12 cellular contexts compared by ENCODE assay signal in genomic region chr21:45227735-45228134, GRCh38. TPM values are rescaled to one million over a fixed set of nuclear protein-coding genes. Genes with fewer than 3 reads are reported as not detected.
DNase-seq lines count a peak whose midpoint lies in the region; ATAC-seq, FAIRE-seq and TF ChIP-seq lines count a peak whose summit lies in the region.
"Had no signal": no experiment of that assay in that cellular context is flagged by ENCODE, and none has a peak within 500 bp of the region (broad histone marks: within the 10 kb centered on the region; RNA-seq: fewer than 3 reads in every experiment).

No MANE protein-coding gene starts in this region.

- peak overlapping the region; percentile 85 for H3K27ac Mint-ChIP-seq in CD8-positive, alpha-beta T cell
- peak overlapping the region; percentile 66 for H3K27ac Mint-ChIP-seq in activated CD4-positive, alpha-beta memory T cell treated with anti-CD3 and anti-CD28 coated beads for 36 hours
- H3K27ac Mint-ChIP-seq in activated CD4-positive, alpha-beta T cell treated with anti-CD3 and anti-CD28 coated beads, Interleukin-2, amount 10 ng/mL, durations not matched to agents 24 days and 14 days = no peak overlapping the region

- H3K36me3 ChIP-seq in CD8-positive, alpha-beta T cell (ENCODE audit: insufficient read depth, low read length) = no peaks in the 10 kb centered on the region
- H3K36me3 ChIP-seq: breast epithelium had no signal

- H3K9me3 Mint-ChIP-seq in CD8-positive, alpha-beta T cell = no peaks in the 10 kb centered on the region
- no peaks in the 10 kb centered on the region for H3K9me3 Mint-ChIP-seq in activated CD4-positive, alpha-beta memory T cell treated with anti-CD3 and anti-CD28 coated beads for 36 hours
- H3K9me3 Mint-ChIP-seq in activated CD4-positive, alpha-beta T cell treated with anti-CD3 and anti-CD28 coated beads, Interleukin-2, amount 10 ng/mL, durations not matched to agents 24 days and 14 days = no peaks in the 10 kb centered on the region

- H3K36me3 Mint-ChIP-seq in CD8-positive, alpha-beta T cell = peaks cover 3% of the 10 kb centered on the region
- no peaks in the 10 kb centered on the region for H3K36me3 Mint-ChIP-seq in activated CD4-positive, alpha-beta memory T cell treated with anti-CD3 and anti-CD28 coated beads for 36 hours
- no peaks in the 10 kb centered on the region for H3K36me3 Mint-ChIP-seq in activated CD4-positive, alpha-beta T cell treated with anti-CD3 and anti-CD28 coated beads, Interleukin-2, amount 10 ng/mL, durations not matched to agents 24 days and 14 days (ENCODE audit: low read depth)

- H3K27me3 ChIP-seq in CD8-positive, alpha-beta T cell (ENCODE audit: insufficient read depth, low read length) = no peaks in the 10 kb centered on the region
- H3K27me3 ChIP-seq: BLaER1, breast epithelium had no signal

- no peak for TF ChIP-seq POLR2A in A549 (IDR thresholded peaks at IDR 0.05; ENCODE audit: low read length)

- peak; percentile 65 to 72; a peak in 5 of 6 replicates for ATAC-seq in A549
- no peak for ATAC-seq in CD8-positive, alpha-beta T cell

- H3K27me3 Mint-ChIP-seq in CD8-positive, alpha-beta T cell (ENCODE audit: low read depth) = no peaks in the 10 kb centered on the region
- H3K27me3 Mint-ChIP-seq in activated CD4-positive, alpha-beta memory T cell treated with anti-CD3 and anti-CD28 coated beads for 36 hours = peaks cover 7% of the 10 kb centered on the region
- peaks cover 7% of the 10 kb centered on the region for H3K27me3 Mint-ChIP-seq in activated CD4-positive, alpha-beta T cell treated with anti-CD3 and anti-CD28 coated beads, Interleukin-2, amount 10 ng/mL, durations not matched to agents 24 days and 14 days

- no peak overlapping the region for H3K27ac ChIP-seq in A549
- peak overlapping the region; percentile 8 for H3K27ac ChIP-seq in CD8-positive, alpha-beta T cell (ENCODE audit: low read depth, low read length)
- H3K27ac ChIP-seq: BLaER1, breast epithelium, SK-N-MC had no signal

- intact Hi-C loops in CD8-positive, alpha-beta T cell (cut with DNase I, micrococcal nuclease) = loop anchor here (1.0 to 5.0 kb wide), 2 partner anchors 39 to 75 kb away; no protein-coding TSS in a partner anchor
- intact Hi-C loops in activated CD4-positive, alpha-beta memory T cell treated with anti-CD3 and anti-CD28 coated beads for 36 hours (cut with micrococcal nuclease) = loop anchor here (5.0 kb wide), 3 partner anchors 150 to 590 kb away; no protein-coding TSS in a partner anchor
- intact Hi-C loops in activated CD4-positive, alpha-beta T cell treated with anti-CD3 and anti-CD28 coated beads, Interleukin-2, amount 10 ng/mL, durations not matched to agents 24 days and 14 days (cut with micrococcal nuclease) = loop anchor here (1.0 to 5.0 kb wide), 2 partner anchors 75 to 150 kb away; no protein-coding TSS in a partner anchor

- POLR2A ChIA-PET in A549 (lab: Yijun Ruan, JAX) = no interaction called here
- POLR2A ChIA-PET in CD8-positive, alpha-beta T cell (lab: Charles Lee) = interaction anchor here (1.1 kb wide), 1 partner anchor 27 kb away, joined by 3 read pairs; no protein-coding TSS in a partner anchor
- POLR2A ChIA-PET in activated CD4-positive, alpha-beta memory T cell treated with anti-CD3 and anti-CD28 coated beads for 36 hours (lab: Charles Lee) = interaction anchor here (1.2 kb wide), 1 partner anchor 591 kb away, joined by 4 read pairs; no protein-coding TSS in a partner anchor

- peaks cover 11% of the 10 kb centered on the region for H3K4me1 ChIP-seq in A549
- H3K4me1 ChIP-seq in CD8-positive, alpha-beta T cell (ENCODE audit: insufficient read depth, low read length) = peaks cover 25% of the 10 kb centered on the region
- H3K4me1 ChIP-seq: breast epithelium had no signal

- no peak for TF ChIP-seq EP300 in A549 (IDR thresholded peaks at IDR 0.05)

- peaks cover 36% of the 10 kb centered on the region for H3K4me1 Mint-ChIP-seq in CD8-positive, alpha-beta T cell (ENCODE audit: low read depth)
- H3K4me1 Mint-ChIP-seq in activated CD4-positive, alpha-beta memory T cell treated with anti-CD3 and anti-CD28 coated beads for 36 hours (ENCODE audit: low read depth) = peaks cover 48% of the 10 kb centered on the region
- peaks cover 30% of the 10 kb centered on the region for H3K4me1 Mint-ChIP-seq in activated CD4-positive, alpha-beta T cell treated with anti-CD3 and anti-CD28 coated beads, Interleukin-2, amount 10 ng/mL, durations not matched to agents 24 days and 14 days

- TF ChIP-seq CTCF in A549 (IDR thresholded peaks at IDR 0.05) (no peak), fibroblast of villous mesenchyme (IDR thresholded peaks at IDR 0.05; ENCODE audit: insufficient read depth, low read depth, low read length) (peak; percentile 6)
- TF ChIP-seq CTCF in CD8-positive, alpha-beta T cell (IDR thresholded peaks at IDR 0.05) = no peak

- CTCF ChIA-PET in A549 (lab: Yijun Ruan, JAX) = interaction anchor here (0.6 to 1.6 kb wide), 4 partner anchors 17 to 212 kb away, joined by 3 to 4 read pairs (median 3); no protein-coding TSS in a partner anchor
- CTCF ChIA-PET in CD8-positive, alpha-beta T cell (lab: Charles Lee) = interaction anchor here (1.3 kb wide), 1 partner anchor 75 kb away, joined by 4 read pairs; no protein-coding TSS in a partner anchor
- CTCF ChIA-PET in activated CD4-positive, alpha-beta memory T cell treated with anti-CD3 and anti-CD28 coated beads for 36 hours (lab: Charles Lee) = interaction anchor here (0.9 to 2.0 kb wide), 4 partner anchors 9 to 89 kb away, joined by 3 to 6 read pairs (median 4); no protein-coding TSS in a partner anchor

- 74% methylated on average over 10 of the region's 10 CpGs for WGBS in A549 (ENCODE audit: missing lambda C conversion rate)

- H3K9me3 ChIP-seq in A549 = no peaks in the 10 kb centered on the region
- no peaks in the 10 kb centered on the region for H3K9me3 ChIP-seq in CD8-positive, alpha-beta T cell (ENCODE audit: low read length)
- H3K9me3 ChIP-seq: BLaER1, breast epithelium had no signal

- DNase-seq in A549 (ENCODE audit: low read depth in 1 of 2, low spot score in 1 of 2) (no peak), fibroblast of villous mesenchyme (ENCODE audit: low read depth) (no peak), NCI-H345 (lab: John Stamatoyannopoulos, UW) (no peak), MV-4-11 (lab: John Stamatoyannopoulos, UW) (no peak), HUDEP-2 (lab: John Stamatoyannopoulos, UW; ENCODE audit: unreplicated experiment in 76 of 76) (no peak)
- no peak for DNase-seq in CD8-positive, alpha-beta T cell
- no peak for DNase-seq in activated CD4-positive, alpha-beta memory T cell treated with anti-CD3 and anti-CD28 coated beads for 36 hours
- DNase-seq in activated CD4-positive, alpha-beta T cell treated with anti-CD3 and anti-CD28 coated beads, Interleukin-2, amount 10 ng/mL, durations not matched to agents 24 days and 14 days = no peak

- no peak for FAIRE-seq in A549 (lab: Jason Lieb, UNC)
- FAIRE-seq: endometrium had no signal

- H3K4me3 Mint-ChIP-seq in CD8-positive, alpha-beta T cell = peak overlapping the region; percentile 38
- H3K4me3 Mint-ChIP-seq in activated CD4-positive, alpha-beta memory T cell treated with anti-CD3 and anti-CD28 coated beads for 36 hours = peak overlapping the region; percentile 23
- no peak overlapping the region for H3K4me3 Mint-ChIP-seq in activated CD4-positive, alpha-beta T cell treated with anti-CD3 and anti-CD28 coated beads, Interleukin-2, amount 10 ng/mL, durations not matched to agents 24 days and 14 days

- H3K4me2 ChIP-seq in A549 = peak overlapping the region; percentile 21; the same call in 2 of the 3 replicates
- H3K4me2 ChIP-seq: BLaER1 had no signal

- TF ChIP-seq RAD21 in A549 (conservative IDR thresholded peaks at IDR 0.05 in 1 of 2, IDR thresholded peaks at IDR 0.05 in 1 of 2) = no peak

- H3K4me3 ChIP-seq in A549 (no peak overlapping the region), fibroblast of villous mesenchyme (ENCODE audit: low read depth, low read length) (no peak overlapping the region)
- no peak overlapping the region for H3K4me3 ChIP-seq in CD8-positive, alpha-beta T cell (ENCODE audit: low read depth, low read length)
- H3K4me3 ChIP-seq: BLaER1, breast epithelium, SK-N-MC had no signal

TF ChIP-seq in A549, 52 proteins besides CTCF, POLR2A, EP300 and RAD21 (continues in another document):
- TF ChIP-seq TFCP2L1 (CRISPR knock-in tag; IDR thresholded peaks at IDR 0.05) (no peak), RCOR1 (IDR thresholded peaks at IDR 0.05; ENCODE audit: low read depth, low read length) (no peak), SREBF2 (IDR thresholded peaks at IDR 0.05) (no peak), JUNB (IDR thresholded peaks at IDR 0.05) (no peak), ELK1 (IDR thresholded peaks at IDR 0.05; ENCODE audit: low read depth, low read length) (no peak), RFX5 (IDR thresholded peaks at IDR 0.05) (no peak), FOXS1 (CRISPR knock-in tag; IDR thresholded peaks at IDR 0.05) (no peak), E2F6 (IDR thresholded peaks at IDR 0.05; ENCODE audit: borderline replicate concordance, low read depth) (no peak), KDM5A (IDR thresholded peaks at IDR 0.05) (no peak)

RNA-seq across cellular contexts. Expression of gene POFUT2, which starts 60.0 kb away (rescaled TPM):
- polyA plus RNA-seq in A549 (2011; rRNA removed) (10.5 and 10.7 TPM in 2 replicates), A549 (2017; fragmentation: RNase III; extraction: RNeasy Plus Mini Kit Qiagen cat#74134 plus additional on column Dnase treatment) (14.7 to 16.6 TPM (median 16.1 TPM) in 3 replicates)
- 10.3 and 12.3 TPM in 2 replicates for polyA plus RNA-seq in A549 (2012; cell fraction: cytosol; rRNA removed)
- polyA plus RNA-seq in A549 (2012; cell fraction: nucleus; rRNA removed) = 53.6 and 61.8 TPM in 2 replicates
- polyA minus RNA-seq in A549 (2011; rRNA and poly(A)+ RNA removed) = 6.4 and 11.6 TPM in 2 replicates
- 10 to 100 TPM; 54.7 to 56.7 TPM for total RNA-seq in CD8-positive, alpha-beta T cell
- 10 to 100 TPM; 14.3 TPM for total RNA-seq in activated CD4-positive, alpha-beta memory T cell treated with anti-CD3 and anti-CD28 coated beads for 36 hours
- 43.8 and 60.0 TPM in 2 replicates for total RNA-seq in fibroblast of villous mesenchyme
- total RNA-seq in activated CD4-positive, alpha-beta T cell treated with anti-CD3 and anti-CD28 coated beads, Interleukin-2, amount 10 ng/mL, durations not matched to agents 24 days and 14 days = 15.5 and 17.9 TPM in 2 replicates
